Comparison of ENCODE assay signal across 8 cellular contexts in the genomic region with DNA sequence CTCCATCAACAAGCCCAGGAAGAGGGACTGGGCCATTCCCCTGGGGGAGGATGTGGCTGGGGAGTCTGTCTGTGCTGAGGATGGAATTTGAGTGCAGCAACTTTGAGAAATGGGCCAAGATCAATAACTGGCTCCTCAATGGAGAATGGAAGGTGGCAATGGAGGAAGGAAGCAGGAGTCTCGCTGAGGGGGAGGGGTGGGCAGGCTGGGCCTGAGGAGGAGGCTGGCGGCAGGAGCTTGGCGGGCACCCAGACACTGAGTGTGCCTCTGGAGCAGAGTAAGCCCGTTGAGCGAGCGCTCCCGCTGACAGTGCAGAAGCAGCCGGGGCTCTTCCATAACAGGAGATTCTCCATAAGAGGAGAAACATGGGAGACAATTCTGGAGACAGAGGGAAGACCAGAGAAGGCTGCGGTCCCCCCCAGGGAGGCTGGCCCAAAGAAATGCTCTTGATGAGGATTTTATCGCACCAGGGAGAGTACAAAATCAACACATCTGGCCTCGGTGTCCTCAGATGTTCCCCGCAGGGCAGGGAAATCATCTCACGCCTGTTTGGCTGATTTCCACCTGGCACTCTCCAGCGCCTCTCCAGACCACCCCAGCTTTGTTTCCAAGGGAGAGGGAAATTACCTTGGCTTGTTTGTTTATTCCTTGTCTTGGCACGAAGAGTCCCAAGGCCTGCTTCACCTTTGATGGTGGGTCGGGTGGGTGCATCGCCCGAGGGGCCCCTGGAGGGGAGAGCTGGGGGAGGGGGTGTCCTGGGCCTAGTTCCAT. TPM values are rescaled to one million over a fixed set of nuclear protein-coding genes. Genes with fewer than 3 reads are reported as not detected.
DNase-seq lines count a peak whose midpoint lies in the region; ATAC-seq and TF ChIP-seq lines count a peak whose summit lies in the region.

No MANE protein-coding gene starts in this region.

- no peak for TF ChIP-seq CTCF in epithelial cell of proximal tubule (conservative IDR thresholded peaks at IDR 0.05; ENCODE audit: low read depth, low read length)
- TF ChIP-seq CTCF in nephron (IDR thresholded peaks at IDR 0.05; ENCODE audit: unreplicated experiment in 3 of 3), result no peak

- peaks cover 35% of the 10 kb centered on the region for H3K4me1 Mint-ChIP-seq in nephron

- H3K4me3 ChIP-seq in epithelial cell of proximal tubule (ENCODE audit: low read depth, low read length), result peak overlapping the region; percentile 2

- DNase-seq in COLO668 (lab: John Stamatoyannopoulos, UW; ENCODE audit: unreplicated experiment) (peak; percentile 64), NCI-H2171 treated with DMSO at 0.1 percent for 48 hours (lab: John Stamatoyannopoulos, UW) (peak; percentile 87), epithelial cell of proximal tubule (ENCODE audit: low read depth) (no peak), cerebellar cortex (ENCODE audit: low spot score) (no peak)
- DNase-seq in stimulated activated CD4-positive, alpha-beta T cell treated with anti-CD3 and anti-CD28 coated beads, Interleukin-15, amount 100 ng/mL, for 24 hours, result no peak

- peak overlapping the region; percentile 48 to 86 (median 64) for H3K27ac Mint-ChIP-seq in nephron

- no peaks in the 10 kb centered on the region for H3K9me3 Mint-ChIP-seq in nephron

- peak overlapping the region; percentile 60 to 89 (median 71) for H3K4me3 Mint-ChIP-seq in nephron

- peaks cover 28% of the 10 kb centered on the region for H3K27me3 Mint-ChIP-seq in nephron (ENCODE audit: low read depth)

- ATAC-seq in GM18861 (IDR thresholded peaks at IDR 0.05; ENCODE audit: unreplicated experiment) (no peak), GM21360 (IDR thresholded peaks at IDR 0.05; ENCODE audit: unreplicated experiment) (no peak)

- no peaks in the 10 kb centered on the region for H3K36me3 Mint-ChIP-seq in nephron (ENCODE audit: low read depth)

RNA-seq across cellular contexts. Expression of a gene that starts 2.8 kb away (rescaled TPM):
- 24.7 and 36.0 TPM in 2 replicates for total RNA-seq in epithelial cell of proximal tubule

RNA-seq across cellular contexts. Expression of a gene that starts 21.6 kb away (rescaled TPM):
- 25.4 and 31.2 TPM in 2 replicates for total RNA-seq in epithelial cell of proximal tubule

RNA-seq across cellular contexts. Expression of a gene that starts 22.3 kb away (rescaled TPM):
- 3.0 and 9.1 TPM in 2 replicates for total RNA-seq in epithelial cell of proximal tubule

RNA-seq across cellular contexts. Expression of a gene that starts 51.9 kb away (rescaled TPM):
- under 0.01 and 1.4 TPM in 2 replicates for total RNA-seq in epithelial cell of proximal tubule

Comparison
In these comparisons a context has a peak if more than half of its experiments do, and no peak if none do; other contexts are left out.
1. DNase-seq: peak in COLO668 (single experiment) and NCI-H2171 treated with DMSO at 0.1 percent for 48 hours (single experiment); none in epithelial cell of proximal tubule (single experiment), stimulated activated CD4-positive, alpha-beta T cell treated with anti-CD3 and anti-CD28 coated beads, Interleukin-15, amount 100 ng/mL, for 24 hours (single experiment) and cerebellar cortex (single experiment).